In genomic region chr17:69004759-69005158, GRCh38 we compare ENCODE assay signal across 9 cellular contexts. TPM values are rescaled to one million over a fixed set of nuclear protein-coding genes. Genes with fewer than 3 reads are reported as not detected.
A peak's percentile ranks its signal among the peaks of the same experiment; 100 is the strongest.
DNase-seq lines count a peak whose midpoint lies in the region; ATAC-seq, FAIRE-seq and TF ChIP-seq lines count a peak whose summit lies in the region.
"Not testable (repeated sequence)": the region's sequence is repeated elsewhere in the genome, so short reads cannot be mapped to it uniquely, and the experiment has no call there.
"Had no signal": no experiment of that assay in that cellular context is flagged by ENCODE, and none has a peak within 500 bp of the region (broad histone marks: within the 10 kb centered on the region; RNA-seq: fewer than 3 reads in every experiment).

No MANE protein-coding gene starts in this region.

- not testable (repeated sequence) for TF ChIP-seq RAD21 in H1 (IDR thresholded peaks at IDR 0.05 in 1 of 2, conservative IDR thresholded peaks at IDR 0.05 in 1 of 2; ENCODE audit: low read depth in 2 of 2, low read length in 2 of 2)

- peaks cover 12% of the 10 kb centered on the region; the same call in 2 of the 3 replicates for H3K9me3 Mint-ChIP-seq in GM23338
- H3K9me3 Mint-ChIP-seq in progenitor cell of endocrine pancreas (ENCODE audit: low read depth) = peaks cover 14% of the 10 kb centered on the region

- not testable (repeated sequence) for H3K27me3 ChIP-seq in GM23338 (ENCODE audit: insufficient read depth); HUES48 (ENCODE audit: control insufficient read depth, insufficient read depth, low read length); NT2/D1 (ENCODE audit: insufficient read depth, insufficient read length); H1 (replicated peaks in 1 of 4; ENCODE audit: control insufficient read depth in 3 of 4, extremely low read depth in 1 of 4, insufficient read depth in 3 of 4, low read length in 3 of 4); iPS-15b (ENCODE audit: control insufficient read depth, insufficient read depth, low read length); mesendoderm (ENCODE audit: insufficient read depth, low read length, poor library complexity)

- not testable (repeated sequence) for TF ChIP-seq EP300 in H1 (IDR thresholded peaks at IDR 0.05; ENCODE audit: borderline replicate concordance in 1 of 2, low read depth in 2 of 2, low read length in 2 of 2)

- not testable (repeated sequence) for H2BK120ac ChIP-seq in H1 (replicated peaks; ENCODE audit: low read depth, low read length); mesendoderm (ENCODE audit: low read depth, low read length)

- not testable (repeated sequence) for H3K4ac ChIP-seq in H1 (replicated peaks; ENCODE audit: insufficient read length, low read depth, low read length); mesendoderm (ENCODE audit: low read depth, low read length)

- H3K9ac ChIP-seq in HUES48 (ENCODE audit: low read depth, low read length); H1 (replicated peaks in 1 of 4; ENCODE audit: extremely low read depth in 1 of 4, low read depth in 3 of 4, low read length in 3 of 4); iPS-15b (ENCODE audit: low read depth, low read length); mesendoderm (ENCODE audit: low read length): not testable (repeated sequence)
- H3K9ac ChIP-seq in NT2/D1 (ENCODE audit: insufficient read length, low read depth) = peak overlapping the region; percentile 29

- peak overlapping the region; percentile 64 for H3K4me2 ChIP-seq in GM23338
- peak overlapping the region in 1 of 2 experiments; percentile 70; a peak in 2 of 4 replicates for H3K4me2 ChIP-seq in H1 (ENCODE audit: insufficient read depth in 1 of 2, low read depth in 2 of 2, low read length in 2 of 2)
- not testable (repeated sequence) for H3K4me2 ChIP-seq in mesendoderm (ENCODE audit: low read length)

- not testable (repeated sequence) for H3K14ac ChIP-seq in H1 (ENCODE audit: insufficient read length)

- 0 out of 2 replicates have a peak overlapping the region, but pooled peaks have one; percentile 86 for H2BK12ac ChIP-seq in H1 (ENCODE audit: low read depth, low read length)

- not testable (repeated sequence) for H2AK5ac ChIP-seq in H1 (ENCODE audit: low read depth, low read length); mesendoderm (ENCODE audit: low read length)

- H3K36me3 ChIP-seq in GM23338 (ENCODE audit: insufficient read depth); HUES48 (ENCODE audit: control insufficient read depth, insufficient read depth, low read length); NT2/D1 (ENCODE audit: insufficient read depth, insufficient read length, low read length); H1 (ENCODE audit: control insufficient read depth in 2 of 4, insufficient read depth in 4 of 4, low read length in 3 of 4); iPS-15b (ENCODE audit: control insufficient read depth, insufficient read depth, low read length); mesendoderm (ENCODE audit: control insufficient read depth, insufficient read depth, low read length): not testable (repeated sequence)

- H3K79me2 ChIP-seq in GM23338 (replicated peaks; ENCODE audit: insufficient read depth); H1 (ENCODE audit: control insufficient read depth in 1 of 2, insufficient read depth in 2 of 2, low read length in 2 of 2); mesendoderm (ENCODE audit: control insufficient read depth, insufficient read depth, low read length): not testable (repeated sequence)

- 0 out of 2 replicates have a peak overlapping the region, but pooled peaks have one; percentile 53 for H2BK15ac ChIP-seq in H1 (ENCODE audit: low read length)
- not testable (repeated sequence) for H2BK15ac ChIP-seq in mesendoderm (replicated peaks; ENCODE audit: low read depth)

- not testable (repeated sequence) for H3K27me3 Mint-ChIP-seq in GM23338 (ENCODE audit: insufficient read depth, low read depth, poor library complexity); progenitor cell of endocrine pancreas

- not testable (repeated sequence) for H3K4me1 Mint-ChIP-seq in GM23338; progenitor cell of endocrine pancreas (ENCODE audit: low read depth)

- not testable (repeated sequence) for DNase-seq in GM23338 (ENCODE audit: low spot score); NT2/D1 (ENCODE audit: low read depth, low spot score); mesendoderm; progenitor cell of endocrine pancreas (ENCODE audit: low spot score, unreplicated experiment)
- DNase-seq in H1 (ENCODE audit: low read depth in 1 of 2, low spot score in 2 of 2) = peak in 1 of 2 experiments; percentile 62

- TF ChIP-seq POLR2A in H1 (IDR thresholded peaks at IDR 0.05; ENCODE audit: control extremely low read depth in 1 of 2, low read depth in 2 of 2, low read length in 2 of 2) = not testable (repeated sequence)

- not testable (repeated sequence) for H4K20me1 ChIP-seq in GM23338 (replicated peaks; ENCODE audit: insufficient read depth); H1 (replicated peaks in 1 of 2; ENCODE audit: control insufficient read depth in 1 of 2, insufficient read depth in 2 of 2, low read length in 2 of 2)

- not testable (repeated sequence) for H3K36me3 Mint-ChIP-seq in GM23338 (ENCODE audit: low read depth); progenitor cell of endocrine pancreas (ENCODE audit: insufficient read depth)

- POLR2A ChIA-PET in H1 (lab: Charles Lee; ENCODE audit: partially characterized antibody) = not testable (repeated sequence)

- not testable (repeated sequence) for H3K79me1 ChIP-seq in H1 (ENCODE audit: low read depth, low read length); mesendoderm (ENCODE audit: low read length)

- FAIRE-seq in H1 (lab: Jason Lieb, UNC) = not testable (repeated sequence)

- H3K4me3 ChIP-seq in GM23338 (peak overlapping the region; percentile 53), HUES48 (ENCODE audit: low read depth, low read length) (peak overlapping the region; percentile 25; the same call in 1 of the 2 replicates), NT2/D1 (ENCODE audit: insufficient read length, low read depth) (peak overlapping the region; percentile 33), H1 (ENCODE audit: extremely low read depth in 1 of 4, insufficient read depth in 2 of 4, low read depth in 3 of 4, low read length in 4 of 4) (peak overlapping the region in 2 of 4 experiments; percentile 20 to 37; a peak in 2 of 8 replicates), iPS-15b (ENCODE audit: low read depth, low read length) (peak overlapping the region; percentile 23)
- H3K4me3 ChIP-seq in mesendoderm (ENCODE audit: low read length) = not testable (repeated sequence)

- H4K91ac ChIP-seq in H1 (replicated peaks; ENCODE audit: insufficient read length, low read length) = not testable (repeated sequence)

- not testable (repeated sequence) for H3K23me2 ChIP-seq in H1 (ENCODE audit: low read depth, low read length)

- not testable (repeated sequence) for H3K56ac ChIP-seq in H1 (replicated peaks; ENCODE audit: insufficient read length, low read depth, low read length); mesendoderm (ENCODE audit: low read length)

- H4K8ac ChIP-seq in H1 (ENCODE audit: extremely low read depth, insufficient read depth, low read length) = peak overlapping the region; percentile 7; the same call in 1 of the 2 replicates
- H4K8ac ChIP-seq in mesendoderm (ENCODE audit: low read depth, low read length) = not testable (repeated sequence)

- not testable (repeated sequence) for H3K9me2 ChIP-seq in GM23338 (ENCODE audit: insufficient read depth)

- H2BK5ac ChIP-seq in H1 (ENCODE audit: low read depth, low read length) = peak overlapping the region; percentile 91; the same call in 1 of the 2 replicates
- not testable (repeated sequence) for H2BK5ac ChIP-seq in mesendoderm (ENCODE audit: low read length)

- peak overlapping the region; percentile 40 for H3K27ac Mint-ChIP-seq in GM23338
- H3K27ac Mint-ChIP-seq in progenitor cell of endocrine pancreas = not testable (repeated sequence)

- H4K5ac ChIP-seq in H1 (ENCODE audit: insufficient read length, low read depth, low read length); mesendoderm (ENCODE audit: low read length): not testable (repeated sequence)

- ATAC-seq in GM23338 = not testable (repeated sequence)

- not testable (repeated sequence) for H3K27ac ChIP-seq in GM23338 (ENCODE audit: low read depth); HUES48 (ENCODE audit: low read depth, low read length); H1 (ENCODE audit: low read depth, low read length); mesendoderm (ENCODE audit: low read depth, low read length)

- H3K4me3 Mint-ChIP-seq in GM23338 (peak overlapping the region; percentile 45; the same call in 2 of the 3 replicates), progenitor cell of endocrine pancreas (ENCODE audit: low read depth) (peak overlapping the region; percentile 11)

- WGBS in H1 (ENCODE audit: extremely low coverage in 1 of 2, insufficient coverage in 1 of 2, insufficient read length in 1 of 2, insufficient replicate concordance in 2 of 2, low coverage in 1 of 2, low lambda C conversion rate in 2 of 2, missing lambda C conversion rate in 1 of 2), 2 experiments = 64% methylated on average over 20 of the region's 27 CpGs; no CpG with 5 or more reads in 1 of the 2 experiments
- WGBS in mesendoderm (ENCODE audit: extremely low coverage, insufficient coverage, low lambda C conversion rate) = no CpG with 5 or more reads among the region's 27 CpGs

- H3K18ac ChIP-seq in H1 (ENCODE audit: extremely low read depth, low read length) (peak overlapping the region; percentile 85; the same call in 1 of the 2 replicates), mesendoderm (ENCODE audit: low read length) (peak overlapping the region; percentile 47)

- not testable (repeated sequence) for H2BK20ac ChIP-seq in H1 (ENCODE audit: low read length)

- TF ChIP-seq CTCF in GM23338 (conservative IDR thresholded peaks at IDR 0.05; ENCODE audit: low read depth in 2 of 2); H1 (IDR thresholded peaks at IDR 0.05; ENCODE audit: control extremely low read depth in 1 of 3, insufficient read depth in 1 of 3, low read depth in 1 of 3, low read length in 3 of 3); progenitor cell of endocrine pancreas (IDR thresholded peaks at IDR 0.05; ENCODE audit: unreplicated experiment): not testable (repeated sequence)

- H3K4me1 ChIP-seq in GM23338 (ENCODE audit: insufficient read depth); HUES48 (ENCODE audit: control insufficient read depth, insufficient read depth, low read length); NT2/D1 (ENCODE audit: insufficient read depth, insufficient read length); H1 (replicated peaks in 1 of 4; ENCODE audit: control insufficient read depth in 3 of 4, insufficient read depth in 4 of 4, low read length in 3 of 4); iPS-15b (ENCODE audit: control insufficient read depth, insufficient read depth, low read length); mesendoderm (ENCODE audit: control insufficient read depth, low read depth, low read length): not testable (repeated sequence)

- H2AFZ ChIP-seq in GM23338 (peak overlapping the region; percentile 98), H1 (ENCODE audit: low read length) (peak overlapping the region; percentile 94)

- H3F3A ChIP-seq in GM23338 (replicated peaks; ENCODE audit: low read depth) = not testable (repeated sequence)

- not testable (repeated sequence) for H3K9me3 ChIP-seq in HUES48 (ENCODE audit: control insufficient read depth, insufficient read depth, low read length); NT2/D1 (ENCODE audit: insufficient read depth, low read length); H1 (ENCODE audit: insufficient read depth in 2 of 2, low read depth in 1 of 2, low read length in 1 of 2); iPS-15b (ENCODE audit: control insufficient read depth, insufficient read depth, low read length)

- H3K23ac ChIP-seq in H1 (ENCODE audit: insufficient read length); mesendoderm (ENCODE audit: low read length): not testable (repeated sequence)

- CTCF ChIA-PET in H1 (lab: Charles Lee; ENCODE audit: partially characterized antibody) = not testable (repeated sequence)

RNA-seq across cellular contexts. Expression of gene ABCA8, which starts 49.6 kb away (rescaled TPM):
- total RNA-seq in GM23338 (2014; rRNA removed; shearing (Covaris generic)) = not detected in 2 replicates
- not detected in 2 replicates for polyA plus RNA-seq in GM23338 (2016; fragmentation: Nextera tagmentation; extraction: Ambion mirVana)
- not detected in 2 replicates for total RNA-seq in H1 (2021; fragmentation: NEBNext Ultra II Directional; extraction: Animal tissue kit (Norgen Biotek cat#: 25700))
- polyA plus RNA-seq in H1 (2011; rRNA removed) = not detected in 2 replicates
- not detected for polyA plus RNA-seq in H1 (2011; cell fraction: cytosol; rRNA removed)
- polyA plus RNA-seq in H1 (2011; cell fraction: nucleus; rRNA removed) = not detected
- polyA plus RNA-seq in H1 (2012, experiment 1 of 2) = 0.07 TPM in 1 of 4 replicates, not detected in the others
- not detected for polyA plus RNA-seq in H1 (2012, experiment 2 of 2)
- polyA plus RNA-seq in H1 (2013, experiment 1 of 2) = not detected
- not detected for polyA plus RNA-seq in H1 (2013, experiment 2 of 2)
- polyA minus RNA-seq in H1 (2011; rRNA and poly(A)+ RNA removed) = not detected in 2 replicates
- polyA minus RNA-seq in H1 (2011; cell fraction: cytosol; rRNA and poly(A)+ RNA removed) = not detected
- not detected for polyA minus RNA-seq in H1 (2011; cell fraction: nucleus; rRNA and poly(A)+ RNA removed)
- not detected for polyA plus RNA-seq in mesendoderm (2013, experiment 1 of 2)
- polyA plus RNA-seq in mesendoderm (2013, experiment 2 of 2) = not detected
- 0.31 and 0.44 TPM in 2 replicates for total RNA-seq in progenitor cell of endocrine pancreas
- total RNA-seq: A172; CD4-positive, alpha-beta memory T cell had no signal
- polyA plus RNA-seq: CD4-positive, alpha-beta memory T cell had no signal

RNA-seq across cellular contexts. Expression of gene ABCA9, which starts 56.0 kb away (rescaled TPM):
- not detected in 2 replicates for total RNA-seq in GM23338 (2014; rRNA removed; shearing (Covaris generic))
- polyA plus RNA-seq in GM23338 (2016; fragmentation: Nextera tagmentation; extraction: Ambion mirVana) = not detected in 2 replicates
- not detected in 2 replicates for total RNA-seq in H1 (2021; fragmentation: NEBNext Ultra II Directional; extraction: Animal tissue kit (Norgen Biotek cat#: 25700))
- not detected in 2 replicates for polyA plus RNA-seq in H1 (2011; rRNA removed)
- polyA plus RNA-seq in H1 (2011; cell fraction: cytosol; rRNA removed) = not detected
- not detected for polyA plus RNA-seq in H1 (2011; cell fraction: nucleus; rRNA removed)
- polyA plus RNA-seq in H1 (2012, experiment 1 of 2) = not detected in 4 replicates
- not detected for polyA plus RNA-seq in H1 (2012, experiment 2 of 2)
- polyA plus RNA-seq in H1 (2013, experiment 1 of 2) = not detected
- polyA plus RNA-seq in H1 (2013, experiment 2 of 2) = not detected
- polyA minus RNA-seq in H1 (2011; rRNA and poly(A)+ RNA removed) = 0.19 TPM in 1 of 2 replicates, not detected in the other
- not detected for polyA minus RNA-seq in H1 (2011; cell fraction: cytosol; rRNA and poly(A)+ RNA removed)
- not detected for polyA minus RNA-seq in H1 (2011; cell fraction: nucleus; rRNA and poly(A)+ RNA removed)
- polyA plus RNA-seq in mesendoderm (2013, experiment 1 of 2) = not detected
- polyA plus RNA-seq in mesendoderm (2013, experiment 2 of 2) = not detected
- total RNA-seq in progenitor cell of endocrine pancreas = 0.11 and 0.14 TPM in 2 replicates
- polyA plus RNA-seq: CD4-positive, alpha-beta memory T cell had no signal
